1 cellular context compared by ENCODE assay signal in the genomic region with DNA sequence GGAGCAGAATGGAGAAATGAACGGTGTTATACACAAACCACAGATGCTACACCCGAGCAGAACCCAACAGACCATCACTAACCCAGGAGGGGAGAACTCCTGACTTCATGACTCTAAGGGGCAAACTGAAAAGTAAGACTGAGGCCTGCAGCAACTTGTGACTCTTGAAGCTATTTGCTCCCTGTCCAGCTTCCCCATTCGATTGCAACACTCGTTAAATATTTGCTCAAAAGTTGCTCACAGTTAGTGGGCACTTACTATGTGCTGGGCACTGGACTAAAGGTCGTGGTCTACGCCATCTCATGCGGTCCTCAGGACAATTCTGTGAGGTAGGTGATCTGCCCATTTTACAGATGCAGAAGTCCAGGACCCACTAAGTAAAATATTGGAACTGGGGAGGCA.
TF ChIP-seq lines count a peak whose summit lies in the region.

No MANE protein-coding gene starts in this region.

TF ChIP-seq in GM12878, 131 proteins besides CTCF, POLR2A, EP300 and RAD21 (continued from another document):
- TF ChIP-seq, protein P1, sequence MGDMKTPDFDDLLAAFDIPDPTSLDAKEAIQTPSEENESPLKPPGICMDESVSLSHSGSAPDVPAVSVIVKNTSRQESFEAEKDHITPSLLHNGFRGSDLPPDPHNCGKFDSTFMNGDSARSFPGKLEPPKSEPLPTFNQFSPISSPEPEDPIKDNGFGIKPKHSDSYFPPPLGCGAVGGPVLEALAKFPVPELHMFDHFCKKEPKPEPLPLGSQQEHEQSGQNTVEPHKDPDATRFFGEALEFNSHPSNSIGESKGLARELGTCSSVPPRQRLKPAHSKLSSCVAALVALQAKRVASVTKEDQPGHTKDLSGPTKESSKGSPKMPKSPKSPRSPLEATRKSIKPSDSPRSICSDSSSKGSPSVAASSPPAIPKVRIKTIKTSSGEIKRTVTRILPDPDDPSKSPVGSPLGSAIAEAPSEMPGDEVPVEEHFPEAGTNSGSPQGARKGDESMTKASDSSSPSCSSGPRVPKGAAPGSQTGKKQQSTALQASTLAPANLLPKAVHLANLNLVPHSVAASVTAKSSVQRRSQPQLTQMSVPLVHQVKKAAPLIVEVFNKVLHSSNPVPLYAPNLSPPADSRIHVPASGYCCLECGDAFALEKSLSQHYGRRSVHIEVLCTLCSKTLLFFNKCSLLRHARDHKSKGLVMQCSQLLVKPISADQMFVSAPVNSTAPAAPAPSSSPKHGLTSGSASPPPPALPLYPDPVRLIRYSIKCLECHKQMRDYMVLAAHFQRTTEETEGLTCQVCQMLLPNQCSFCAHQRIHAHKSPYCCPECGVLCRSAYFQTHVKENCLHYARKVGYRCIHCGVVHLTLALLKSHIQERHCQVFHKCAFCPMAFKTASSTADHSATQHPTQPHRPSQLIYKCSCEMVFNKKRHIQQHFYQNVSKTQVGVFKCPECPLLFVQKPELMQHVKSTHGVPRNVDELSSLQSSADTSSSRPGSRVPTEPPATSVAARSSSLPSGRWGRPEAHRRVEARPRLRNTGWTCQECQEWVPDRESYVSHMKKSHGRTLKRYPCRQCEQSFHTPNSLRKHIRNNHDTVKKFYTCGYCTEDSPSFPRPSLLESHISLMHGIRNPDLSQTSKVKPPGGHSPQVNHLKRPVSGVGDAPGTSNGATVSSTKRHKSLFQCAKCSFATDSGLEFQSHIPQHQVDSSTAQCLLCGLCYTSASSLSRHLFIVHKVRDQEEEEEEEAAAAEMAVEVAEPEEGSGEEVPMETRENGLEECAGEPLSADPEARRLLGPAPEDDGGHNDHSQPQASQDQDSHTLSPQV (IDR thresholded peaks at IDR 0.05) = no peak
TF ChIP-seq in GM12878: peak in this region for 1.
